ENCODE assay signal across 24 cellular contexts in genomic region chr9:89647366-89648128, GRCh38. TPM values are rescaled to one million over a fixed set of nuclear protein-coding genes. Genes with fewer than 3 reads are reported as not detected.
"Had no signal": no experiment of that assay in that cellular context is flagged by ENCODE, and none has a peak within 500 bp of the region (broad histone marks: within the 10 kb centered on the region; RNA-seq: fewer than 3 reads in every experiment).

No MANE protein-coding gene starts in this region.

- H3K27ac Mint-ChIP-seq: activated naive CD4-positive, alpha-beta T cell treated with anti-CD3 and anti-CD28 coated beads, Interleukin-2, amount 10 ng/mL, durations not matched to agents 7 days and 5 days; naive thymus-derived CD8-positive, alpha-beta T cell; stimulated activated effector memory CD8-positive, alpha-beta T cell treated with anti-CD3 and anti-CD28 coated beads, Interleukin-12 subunit alpha, Interleukin-12 subunit beta, amount 100 ng/mL, for 72 hours; T-helper 1 cell treated with Interleukin-12 subunit alpha and Interleukin-12 subunit beta and Interleukin-4 antibody, amounts not matched to agents 30 μg/mL and 1 μg/mL, for 36 hours had no signal

- ATAC-seq: naive thymus-derived CD8-positive, alpha-beta T cell had no signal

- H3K9me3 ChIP-seq: prostate gland, stomach, suprapubic skin, tibial nerve had no signal

- H3K36me3 ChIP-seq: prostate gland, stomach, suprapubic skin, tibial nerve had no signal

- H3K27ac ChIP-seq: prostate gland, stomach, suprapubic skin, tibial nerve had no signal

- H3K4me1 ChIP-seq: prostate gland, stomach, suprapubic skin, tibial nerve had no signal

- H3K4me3 ChIP-seq: lung, prostate gland, stomach, suprapubic skin, tibial nerve had no signal

- H3K4me3 Mint-ChIP-seq: activated naive CD4-positive, alpha-beta T cell treated with anti-CD3 and anti-CD28 coated beads, Interleukin-2, amount 10 ng/mL, durations not matched to agents 7 days and 5 days; naive thymus-derived CD8-positive, alpha-beta T cell; stimulated activated effector memory CD8-positive, alpha-beta T cell treated with anti-CD3 and anti-CD28 coated beads, Interleukin-12 subunit alpha, Interleukin-12 subunit beta, amount 100 ng/mL, for 72 hours; T-helper 1 cell treated with Interleukin-12 subunit alpha and Interleukin-12 subunit beta and Interleukin-4 antibody, amounts not matched to agents 30 μg/mL and 1 μg/mL, for 36 hours had no signal

- H3K27me3 ChIP-seq: stomach, suprapubic skin, tibial nerve had no signal

- H3K9me3 Mint-ChIP-seq: activated naive CD4-positive, alpha-beta T cell treated with anti-CD3 and anti-CD28 coated beads, Interleukin-2, amount 10 ng/mL, durations not matched to agents 7 days and 5 days; stimulated activated effector memory CD8-positive, alpha-beta T cell treated with anti-CD3 and anti-CD28 coated beads, Interleukin-12 subunit alpha, Interleukin-12 subunit beta, amount 100 ng/mL, for 72 hours had no signal

- H3K4me1 Mint-ChIP-seq: activated naive CD4-positive, alpha-beta T cell treated with anti-CD3 and anti-CD28 coated beads, Interleukin-2, amount 10 ng/mL, durations not matched to agents 7 days and 5 days; stimulated activated effector memory CD8-positive, alpha-beta T cell treated with anti-CD3 and anti-CD28 coated beads, Interleukin-12 subunit alpha, Interleukin-12 subunit beta, amount 100 ng/mL, for 72 hours had no signal

- DNase-seq: activated CD4-positive, alpha-beta T cell treated with anti-CD3 and anti-CD28 coated beads for 4 hours; activated CD4-positive, alpha-beta T cell treated with anti-CD3 and anti-CD28 coated beads, Interleukin-2, amount 50 U/mL, for 48 hours; activated CD4-positive, CD25-positive, alpha-beta regulatory T cell; activated effector memory CD4-positive, alpha-beta T cell treated with Interleukin-2 at 50 U/mL for 16 hours; activated naive CD4-positive, alpha-beta T cell treated with anti-CD3 and anti-CD28 coated beads, Interleukin-2, amount 10 ng/mL, durations not matched to agents 7 days and 5 days; activated T-cell treated with anti-CD3 and anti-CD28 coated beads, Interleukin-2, amount 50 U/mL, for 48 hours; amygdala; cerebellar nuclear complex; cortex of kidney; effector CD4-positive, alpha-beta T cell; erythroblast; foreskin fibroblast; kidney; naive thymus-derived CD8-positive, alpha-beta T cell; stimulated activated CD4-positive, alpha-beta T cell treated with anti-CD3 and anti-CD28 coated beads, Interleukin-1b, Interleukin-23, amount 100 ng/mL, for 48 hours; stomach; T1000 had no signal

- H3K36me3 Mint-ChIP-seq: activated naive CD4-positive, alpha-beta T cell treated with anti-CD3 and anti-CD28 coated beads, Interleukin-2, amount 10 ng/mL, durations not matched to agents 7 days and 5 days; naive thymus-derived CD8-positive, alpha-beta T cell; stimulated activated effector memory CD8-positive, alpha-beta T cell treated with anti-CD3 and anti-CD28 coated beads, Interleukin-12 subunit alpha, Interleukin-12 subunit beta, amount 100 ng/mL, for 72 hours had no signal

RNA-seq across cellular contexts. Expression of gene GADD45G, which starts 42.7 kb away (rescaled TPM):
- polyA plus RNA-seq: fibroblast of lung had no signal
